In the genomic region with DNA sequence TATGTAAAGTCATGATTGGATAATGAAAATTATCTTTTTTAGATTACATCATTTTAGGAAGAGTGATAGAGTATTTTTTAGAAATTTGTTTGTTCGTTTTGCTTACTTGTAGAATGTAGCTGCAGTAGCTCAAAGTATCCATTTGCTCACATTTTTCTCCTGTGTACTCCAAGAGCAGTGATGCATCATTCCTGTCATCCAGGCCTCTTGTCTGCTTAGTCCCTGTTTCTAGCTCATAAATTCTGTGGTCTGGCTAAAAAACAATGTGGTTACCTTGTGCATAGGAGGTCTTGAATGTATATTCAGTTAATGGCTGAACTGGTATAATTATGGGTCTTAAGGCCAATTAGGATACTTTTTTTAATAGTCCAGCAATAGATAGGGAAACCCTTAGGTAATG, we compare ENCODE assay signal across 24 cellular contexts.
DNase-seq lines count a peak whose midpoint lies in the region; ATAC-seq and TF ChIP-seq lines count a peak whose summit lies in the region.
"Had no signal": no experiment of that assay in that cellular context is flagged by ENCODE, and none has a peak within 500 bp of the region (broad histone marks: within the 10 kb centered on the region; RNA-seq: fewer than 3 reads in every experiment).

No MANE protein-coding gene starts in this region.

- no peak for TF ChIP-seq POLR2A in thyroid gland (IDR thresholded peaks at IDR 0.05)

- peak overlapping the region in 1 of 3 donors; percentile 26 for H3K27ac ChIP-seq in thyroid gland
- H3K27ac ChIP-seq in dorsolateral prefrontal cortex = peak overlapping the region in 3 of 59 donors; percentile 2 to 10 (median 10)
- H3K27ac ChIP-seq: prostate gland, skin epidermis, upper lobe of right lung had no signal

- ATAC-seq in GM18519 (IDR thresholded peaks at IDR 0.05; ENCODE audit: low FRiP score, unreplicated experiment) = no peak
- no peak for ATAC-seq in HG03280 (IDR thresholded peaks at IDR 0.05; ENCODE audit: unreplicated experiment)
- ATAC-seq: activated T-cell treated with anti-CD3 and anti-CD28 coated beads, Interleukin-2, amount 50 U/mL, for 4 hours; GM23338; K562; Panc1; upper lobe of right lung had no signal

- H3K4me3 ChIP-seq in thyroid gland (replicated peaks in 1 of 3) (no peak overlapping the region), dorsolateral prefrontal cortex (no peak overlapping the region)
- H3K4me3 ChIP-seq: GM23338, K562, prostate gland, skin epidermis, upper lobe of right lung had no signal

- WGBS in thyroid gland, 2 donors = 18 to 25% methylated on average over 1 of the region's 1 CpG

- no peaks in the 10 kb centered on the region for H3K36me3 ChIP-seq in thyroid gland
- H3K36me3 ChIP-seq: prostate gland, upper lobe of right lung had no signal

- peaks cover 4 to 6% of the 10 kb centered on the region in 2 donors for H3K4me1 ChIP-seq in thyroid gland
- H3K4me1 ChIP-seq: prostate gland, upper lobe of right lung had no signal

- no peaks in the 10 kb centered on the region for H3K9me3 ChIP-seq in thyroid gland
- H3K9me3 ChIP-seq: prostate gland, upper lobe of right lung had no signal

- H3K27me3 ChIP-seq in thyroid gland (no peaks in the 10 kb centered on the region), dorsolateral prefrontal cortex (no peaks in the 10 kb centered on the region)
- H3K27me3 ChIP-seq: upper lobe of right lung had no signal

- DNase-seq in LHCN-M2 (ENCODE audit: low read depth) (peak; percentile 41), astrocyte of the hippocampus (ENCODE audit: low read depth, low spot score) (peak; percentile 36), kidney glomerular epithelial cell (lab: John Stamatoyannopoulos, UW) (peak; percentile 52), thyroid gland (peak; percentile 18 to 19), dorsolateral prefrontal cortex (no peak), T-helper 1 cell (no peak)
- DNase-seq: activated CD4-positive, alpha-beta T cell treated with anti-CD3 and anti-CD28 coated beads for 4 hours; activated naive CD4-positive, alpha-beta T cell treated with Interleukin-2 at 50 U/mL for 16 hours; activated T-cell treated with anti-CD3 and anti-CD28 coated beads, Interleukin-2, amount 50 U/mL, for 4 hours; caudate nucleus; CD8-positive, alpha-beta memory T cell; DMS153; GF-D8; NCI-H2171; NCI-H524 treated with DMSO at 0.1 percent for 48 hours; stimulated activated CD4-positive, alpha-beta T cell treated with anti-CD3 and anti-CD28 coated beads, Interleukin-1b, Interleukin-23, amount 100 ng/mL, for 48 hours; upper lobe of right lung had no signal

- intact Hi-C loops in thyroid gland (cut with DNase I) = no loop called here
- intact Hi-C loops in dorsolateral prefrontal cortex (cut with DNase I) = no loop called here

- TF ChIP-seq CTCF in thyroid gland (IDR thresholded peaks at IDR 0.05) (peak in 1 of 6 experiments; percentile 13), dorsolateral prefrontal cortex (IDR thresholded peaks at IDR 0.05 in 54 of 56, conservative IDR thresholded peaks at IDR 0.05 in 2 of 56; ENCODE audit: low read depth in 1 of 56, partially characterized antibody in 56 of 56) (no peak)

Comparison
In these comparisons a context has a peak if more than half of its experiments do, and no peak if none do; other contexts are left out.
1. DNase-seq: peak in LHCN-M2 (single experiment), astrocyte of the hippocampus (single experiment), kidney glomerular epithelial cell (single experiment) and thyroid gland (2 of 2); none in dorsolateral prefrontal cortex (0 of 10) and T-helper 1 cell (0 of 5).